ENCODE assay signal across 20 cellular contexts in the genomic region with DNA sequence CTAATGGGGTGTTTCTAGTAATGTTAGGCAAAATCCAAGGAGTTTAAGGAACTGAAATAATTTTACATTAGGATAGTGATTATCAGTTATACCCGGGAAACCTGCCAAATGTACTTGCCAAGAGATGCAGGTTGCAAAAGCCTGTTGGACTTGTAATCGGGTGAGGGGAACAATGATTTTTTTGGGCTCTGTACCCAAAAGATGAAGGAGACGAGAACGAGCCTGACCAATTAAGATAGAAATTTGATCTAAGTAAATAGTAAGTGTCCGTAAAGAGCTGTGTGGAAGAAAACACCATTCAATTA. TPM values are rescaled to one million over a fixed set of nuclear protein-coding genes. Genes with fewer than 3 reads are reported as not detected.
DNase-seq lines count a peak whose midpoint lies in the region; ATAC-seq lines count a peak whose summit lies in the region.
"Had no signal": no experiment of that assay in that cellular context is flagged by ENCODE, and none has a peak within 500 bp of the region (broad histone marks: within the 10 kb centered on the region; RNA-seq: fewer than 3 reads in every experiment).

No MANE protein-coding gene starts in this region.

- H4K20me1 ChIP-seq in BLaER1, result no peaks in the 10 kb centered on the region

- no peak for ATAC-seq in activated CD4-positive, alpha-beta T cell treated with anti-CD3 and anti-CD28 coated beads for 36 hours
- no peak for ATAC-seq in left colon
- no peak for ATAC-seq in GM21447 (IDR thresholded peaks at IDR 0.05; ENCODE audit: unreplicated experiment)
- ATAC-seq: esophagus mucosa, left lobe of liver, T-helper 17 cell had no signal

- no peak for DNase-seq in activated CD4-positive, alpha-beta T cell treated with anti-CD3 and anti-CD28 coated beads for 36 hours
- DNase-seq in activated CD4-positive, alpha-beta T cell treated with anti-CD3 and anti-CD28 coated beads for 1 hour, result no peak
- no peak for DNase-seq in activated T-helper 1 cell treated with anti-CD3 and anti-CD28 coated beads, Interleukin-12 subunit alpha, Interleukin-12 subunit beta, Interleukin-2, Interleukin-4 antibody, amounts not matched to agents 30 ng/mL and 10 ng/mL and 1 ng/mL, durations not matched to agents 14 hours and 24 hours and 36 hours (ENCODE audit: low spot score)
- DNase-seq in iris pigment epithelial cell (ENCODE audit: low read depth) (peak; percentile 49), left colon (no peak), epidermal melanocyte (ENCODE audit: insufficient read length, low spot score) (no peak)
- DNase-seq: aorta; effector CD4-positive, alpha-beta T cell; EL; glutamatergic neuron; KBM-7; midbrain; NCI-H187 treated with DMSO at 0.1 percent for 48 hours; stimulated activated CD4-positive, alpha-beta T cell treated with anti-CD3 and anti-CD28 coated beads, Interleukin-4, amount 100 ng/mL, for 4 hours; T-helper 17 cell had no signal

- H3K36me3 Mint-ChIP-seq in activated CD4-positive, alpha-beta T cell treated with anti-CD3 and anti-CD28 coated beads for 36 hours (ENCODE audit: low read depth), result peaks cover 13% of the 10 kb centered on the region
- H3K36me3 Mint-ChIP-seq in activated T-helper 1 cell treated with anti-CD3 and anti-CD28 coated beads, Interleukin-12 subunit alpha, Interleukin-12 subunit beta, Interleukin-2, Interleukin-4 antibody, amounts not matched to agents 30 ng/mL and 10 ng/mL and 1 ng/mL, durations not matched to agents 14 hours and 24 hours and 36 hours (ENCODE audit: low read depth), result peaks cover 7% of the 10 kb centered on the region

- intact Hi-C loops in activated CD4-positive, alpha-beta T cell treated with anti-CD3 and anti-CD28 coated beads for 36 hours (cut with DNase I, micrococcal nuclease), result loop anchor here (1.0 to 5.0 kb wide), 7 partner anchors 9 to 140 kb away; a partner anchor contains a TSS
- intact Hi-C loops in activated T-helper 1 cell treated with anti-CD3 and anti-CD28 coated beads, Interleukin-12 subunit alpha, Interleukin-12 subunit beta, Interleukin-2, Interleukin-4 antibody, amounts not matched to agents 30 ng/mL and 10 ng/mL and 1 ng/mL, durations not matched to agents 14 hours and 24 hours and 36 hours (cut with micrococcal nuclease), result loop anchor here (1.0 to 2.0 kb wide), 2 partner anchors 19 to 46 kb away; no protein-coding TSS in a partner anchor
- intact Hi-C loops in left colon (cut with DNase I, micrococcal nuclease), result no loop called here

- H3K4me2 ChIP-seq in BLaER1, result no peak overlapping the region

- no peak overlapping the region for H3K4me3 ChIP-seq in BLaER1
- H3K4me3 ChIP-seq: HAP-1 had no signal

- peaks cover 6% of the 10 kb centered on the region for H3K9me3 Mint-ChIP-seq in activated CD4-positive, alpha-beta T cell treated with anti-CD3 and anti-CD28 coated beads for 36 hours (ENCODE audit: low read depth)
- H3K9me3 Mint-ChIP-seq in activated T-helper 1 cell treated with anti-CD3 and anti-CD28 coated beads, Interleukin-12 subunit alpha, Interleukin-12 subunit beta, Interleukin-2, Interleukin-4 antibody, amounts not matched to agents 30 ng/mL and 10 ng/mL and 1 ng/mL, durations not matched to agents 14 hours and 24 hours and 36 hours, result peaks cover 9% of the 10 kb centered on the region

- POLR2A ChIA-PET in activated CD4-positive, alpha-beta T cell treated with anti-CD3 and anti-CD28 coated beads for 36 hours (lab: Charles Lee), result interaction anchor here (0.7 to 3.3 kb wide), 12 partner anchors 9 to 379 kb away, joined by 3 to 143 read pairs (median 8); a partner anchor contains a TSS

- no peak overlapping the region for H3K27ac ChIP-seq in BLaER1

- CTCF ChIA-PET in activated CD4-positive, alpha-beta T cell treated with anti-CD3 and anti-CD28 coated beads for 36 hours (lab: Charles Lee), result interaction anchor here (0.9 to 2.3 kb wide), 5 partner anchors 8 to 141 kb away, joined by 3 to 11 read pairs (median 3); a partner anchor contains a TSS

- H3K9ac ChIP-seq in BLaER1, result peak overlapping the region; percentile 21; the same call in 1 of the 2 replicates

- H3K4me1 ChIP-seq in BLaER1, result peaks cover 11% of the 10 kb centered on the region; the same call in 1 of the 2 replicates

- peaks cover 36% of the 10 kb centered on the region for H3K4me1 Mint-ChIP-seq in activated CD4-positive, alpha-beta T cell treated with anti-CD3 and anti-CD28 coated beads for 36 hours
- peaks cover 14% of the 10 kb centered on the region for H3K4me1 Mint-ChIP-seq in activated T-helper 1 cell treated with anti-CD3 and anti-CD28 coated beads, Interleukin-12 subunit alpha, Interleukin-12 subunit beta, Interleukin-2, Interleukin-4 antibody, amounts not matched to agents 30 ng/mL and 10 ng/mL and 1 ng/mL, durations not matched to agents 14 hours and 24 hours and 36 hours (ENCODE audit: low read depth)

- peaks cover 2% of the 10 kb centered on the region for H3K27me3 Mint-ChIP-seq in activated CD4-positive, alpha-beta T cell treated with anti-CD3 and anti-CD28 coated beads for 36 hours
- peaks cover 4% of the 10 kb centered on the region for H3K27me3 Mint-ChIP-seq in activated T-helper 1 cell treated with anti-CD3 and anti-CD28 coated beads, Interleukin-12 subunit alpha, Interleukin-12 subunit beta, Interleukin-2, Interleukin-4 antibody, amounts not matched to agents 30 ng/mL and 10 ng/mL and 1 ng/mL, durations not matched to agents 14 hours and 24 hours and 36 hours (ENCODE audit: insufficient read depth)

- H3K36me3 ChIP-seq in BLaER1, result peaks cover 6% of the 10 kb centered on the region; the same call in 1 of the 2 replicates
- H3K36me3 ChIP-seq: HAP-1 had no signal

- H3K4me3 Mint-ChIP-seq in activated CD4-positive, alpha-beta T cell treated with anti-CD3 and anti-CD28 coated beads for 36 hours, result peak overlapping the region; percentile 0
- H3K4me3 Mint-ChIP-seq in activated T-helper 1 cell treated with anti-CD3 and anti-CD28 coated beads, Interleukin-12 subunit alpha, Interleukin-12 subunit beta, Interleukin-2, Interleukin-4 antibody, amounts not matched to agents 30 ng/mL and 10 ng/mL and 1 ng/mL, durations not matched to agents 14 hours and 24 hours and 36 hours, result no peak overlapping the region
- H3K4me3 Mint-ChIP-seq: T-helper 17 cell had no signal

- peaks cover 17% of the 10 kb centered on the region for H3K9me3 ChIP-seq in BLaER1

- H3K27ac Mint-ChIP-seq in activated CD4-positive, alpha-beta T cell treated with anti-CD3 and anti-CD28 coated beads for 36 hours, result peak overlapping the region; percentile 92
- peak overlapping the region; percentile 91 for H3K27ac Mint-ChIP-seq in activated T-helper 1 cell treated with anti-CD3 and anti-CD28 coated beads, Interleukin-12 subunit alpha, Interleukin-12 subunit beta, Interleukin-2, Interleukin-4 antibody, amounts not matched to agents 30 ng/mL and 10 ng/mL and 1 ng/mL, durations not matched to agents 14 hours and 24 hours and 36 hours
- H3K27ac Mint-ChIP-seq: T-helper 17 cell had no signal

- H3K27me3 ChIP-seq in BLaER1, result no peaks in the 10 kb centered on the region

RNA-seq across cellular contexts. Expression of a gene that starts 56.2 kb away (rescaled TPM):
- 1 to 10 TPM; 2.0 to 2.3 TPM for total RNA-seq in activated CD4-positive, alpha-beta T cell treated with anti-CD3 and anti-CD28 coated beads for 36 hours
- 3.2 and 4.0 TPM in 2 replicates for total RNA-seq in activated T-helper 1 cell treated with anti-CD3 and anti-CD28 coated beads, Interleukin-12 subunit alpha, Interleukin-12 subunit beta, Interleukin-2, Interleukin-4 antibody, amounts not matched to agents 30 ng/mL and 10 ng/mL and 1 ng/mL, durations not matched to agents 14 hours and 24 hours and 36 hours
- 1 to 10 TPM; 1.5 to 7.3 TPM for total RNA-seq in left colon

Comparison
In these comparisons a context has a peak if more than half of its experiments do, and no peak if none do; other contexts are left out.
1. intact Hi-C loops: an anchor here in activated CD4-positive, alpha-beta T cell treated with anti-CD3 and anti-CD28 coated beads for 36 hours (1.0 to 5.0 kb wide) and activated T-helper 1 cell treated with anti-CD3 and anti-CD28 coated beads, Interleukin-12 subunit alpha, Interleukin-12 subunit beta, Interleukin-2, Interleukin-4 antibody, amounts not matched to agents 30 ng/mL and 10 ng/mL and 1 ng/mL, durations not matched to agents 14 hours and 24 hours and 36 hours (1.0 to 2.0 kb wide); none called in left colon.